In the genomic region with DNA sequence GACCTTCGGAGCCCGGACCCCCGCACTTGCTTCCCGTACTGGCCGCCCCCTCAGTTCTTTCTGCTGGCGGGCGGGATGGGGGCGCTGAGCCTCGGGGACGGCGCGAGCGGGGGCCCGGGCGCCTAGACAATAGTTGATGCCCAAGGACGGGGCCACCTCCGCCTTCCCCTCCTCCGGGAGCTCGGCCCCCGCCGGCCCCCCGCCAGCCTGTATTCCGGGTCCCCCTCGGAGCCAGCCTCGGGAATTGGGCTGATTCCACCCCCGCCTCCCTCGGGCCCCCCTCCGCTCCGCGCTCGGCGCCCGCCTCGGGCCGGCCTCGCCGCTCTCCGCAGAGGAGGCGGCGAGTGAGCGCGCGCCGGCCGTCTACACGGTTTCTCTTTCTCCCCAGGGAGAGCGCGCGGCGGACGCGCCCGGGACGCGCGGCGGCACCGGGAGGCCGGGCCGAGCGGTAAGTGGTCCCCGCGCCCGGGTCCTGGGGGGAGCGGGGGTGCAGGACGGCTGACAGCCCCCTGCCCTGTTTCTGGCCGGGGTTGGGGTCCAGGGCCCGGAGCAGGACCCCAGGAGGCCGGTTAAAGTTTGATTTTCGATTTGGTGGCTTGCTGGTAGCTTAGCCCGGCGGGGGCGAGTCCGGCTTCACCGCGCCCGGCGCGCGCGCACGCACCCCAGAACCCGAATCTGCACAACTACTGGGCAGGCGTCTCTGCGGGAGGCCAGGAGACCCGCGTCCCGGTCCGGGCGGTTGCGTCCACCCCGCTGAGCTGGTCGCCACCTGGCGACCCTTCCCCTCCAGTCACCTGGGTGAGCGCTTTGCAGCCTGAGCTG, we compare ENCODE assay signal across 1 cellular context.
TF ChIP-seq lines count a peak whose summit lies in the region.

No MANE protein-coding gene starts in this region.

TF ChIP-seq in HepG2, 621 proteins besides CTCF, POLR2A, EP300 and RAD21 (continued from another document and continues in another):
- TF ChIP-seq GLMP (CRISPR knock-in tag; IDR thresholded peaks at IDR 0.05; ENCODE audit: borderline replicate concordance), result no peak
- no peak for TF ChIP-seq NONO (IDR thresholded peaks at IDR 0.05)
- TF ChIP-seq NONO (CRISPR knock-in tag; conservative IDR thresholded peaks at IDR 0.05), result no peak; the same call in 1 of the 2 replicates
- peak; percentile 46; the same call in 1 of the 2 replicates for TF ChIP-seq ZNF501 (CRISPR knock-in tag; IDR thresholded peaks at IDR 0.05)
- TF ChIP-seq ATF7-NPFF (CRISPR knock-in tag; IDR thresholded peaks at IDR 0.05; ENCODE audit: low read depth), result no peak
- TF ChIP-seq SNAPC4 (CRISPR knock-in tag; IDR thresholded peaks at IDR 0.05), result peak; percentile 50; the same call in 1 of the 2 replicates
- 0 out of 2 replicates have a peak, but pooled peaks have one; percentile 32 for TF ChIP-seq ZNF749 (CRISPR knock-in tag; IDR thresholded peaks at IDR 0.05; ENCODE audit: borderline replicate concordance)
- TF ChIP-seq POGK (CRISPR knock-in tag; conservative IDR thresholded peaks at IDR 0.05), result no peak; the same call in 1 of the 2 replicates
- TF ChIP-seq U2AF1 (optimal IDR thresholded peaks at IDR 0.05; ENCODE audit: low read depth, low read length), result no peak
- TF ChIP-seq, protein P1, sequence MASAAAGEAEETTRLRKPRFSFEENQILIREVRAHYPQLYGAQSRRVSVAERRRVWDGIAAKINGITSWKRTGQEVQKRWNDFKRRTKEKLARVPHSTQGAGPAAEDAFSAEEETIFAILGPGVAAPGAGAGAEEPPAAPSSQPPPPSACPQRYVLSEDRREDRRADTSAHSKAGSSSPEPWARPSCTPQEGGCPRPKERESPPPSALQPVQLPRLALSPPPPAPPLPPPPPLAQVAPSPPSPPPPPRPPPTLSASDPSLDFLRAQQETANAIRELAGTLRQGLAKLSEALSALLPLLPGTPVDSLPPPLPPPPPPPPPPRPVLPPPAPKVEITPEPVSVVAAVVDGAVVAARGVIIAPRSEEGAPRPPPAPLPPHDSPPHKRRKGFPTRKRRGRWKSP (CRISPR knock-in tag; IDR thresholded peaks at IDR 0.05), result no peak
- peak; percentile 21; the same call in 1 of the 2 replicates for TF ChIP-seq STAG1 (CRISPR knock-in tag; IDR thresholded peaks at IDR 0.05)
- no peak for TF ChIP-seq E2F5 (CRISPR knock-in tag; conservative IDR thresholded peaks at IDR 0.05)
- no peak for TF ChIP-seq CHD4 (IDR thresholded peaks at IDR 0.05; ENCODE audit: borderline replicate concordance, low read length)
- TF ChIP-seq RBFOX2 (IDR thresholded peaks at IDR 0.05; ENCODE audit: low read depth, low read length), result peak; percentile 80
- TF ChIP-seq DZIP1 (CRISPR knock-in tag; IDR thresholded peaks at IDR 0.05), result no peak
- peak; percentile 22; the same call in 1 of the 2 replicates for TF ChIP-seq EED (CRISPR knock-in tag; IDR thresholded peaks at IDR 0.05)
- TF ChIP-seq PRMT3 (CRISPR knock-in tag; IDR thresholded peaks at IDR 0.05; ENCODE audit: borderline replicate concordance, low read depth), result 0 out of 2 replicates have a peak, but pooled peaks have one; percentile 9
- TF ChIP-seq NFE2 (CRISPR knock-in tag; IDR thresholded peaks at IDR 0.05), result no peak
- 0 out of 2 replicates have a peak, but pooled peaks have one; percentile 3 for TF ChIP-seq ZNF879 (CRISPR knock-in tag; IDR thresholded peaks at IDR 0.05)
- no peak for TF ChIP-seq CSRNP1 (CRISPR knock-in tag; IDR thresholded peaks at IDR 0.05)
- TF ChIP-seq, protein P2, sequence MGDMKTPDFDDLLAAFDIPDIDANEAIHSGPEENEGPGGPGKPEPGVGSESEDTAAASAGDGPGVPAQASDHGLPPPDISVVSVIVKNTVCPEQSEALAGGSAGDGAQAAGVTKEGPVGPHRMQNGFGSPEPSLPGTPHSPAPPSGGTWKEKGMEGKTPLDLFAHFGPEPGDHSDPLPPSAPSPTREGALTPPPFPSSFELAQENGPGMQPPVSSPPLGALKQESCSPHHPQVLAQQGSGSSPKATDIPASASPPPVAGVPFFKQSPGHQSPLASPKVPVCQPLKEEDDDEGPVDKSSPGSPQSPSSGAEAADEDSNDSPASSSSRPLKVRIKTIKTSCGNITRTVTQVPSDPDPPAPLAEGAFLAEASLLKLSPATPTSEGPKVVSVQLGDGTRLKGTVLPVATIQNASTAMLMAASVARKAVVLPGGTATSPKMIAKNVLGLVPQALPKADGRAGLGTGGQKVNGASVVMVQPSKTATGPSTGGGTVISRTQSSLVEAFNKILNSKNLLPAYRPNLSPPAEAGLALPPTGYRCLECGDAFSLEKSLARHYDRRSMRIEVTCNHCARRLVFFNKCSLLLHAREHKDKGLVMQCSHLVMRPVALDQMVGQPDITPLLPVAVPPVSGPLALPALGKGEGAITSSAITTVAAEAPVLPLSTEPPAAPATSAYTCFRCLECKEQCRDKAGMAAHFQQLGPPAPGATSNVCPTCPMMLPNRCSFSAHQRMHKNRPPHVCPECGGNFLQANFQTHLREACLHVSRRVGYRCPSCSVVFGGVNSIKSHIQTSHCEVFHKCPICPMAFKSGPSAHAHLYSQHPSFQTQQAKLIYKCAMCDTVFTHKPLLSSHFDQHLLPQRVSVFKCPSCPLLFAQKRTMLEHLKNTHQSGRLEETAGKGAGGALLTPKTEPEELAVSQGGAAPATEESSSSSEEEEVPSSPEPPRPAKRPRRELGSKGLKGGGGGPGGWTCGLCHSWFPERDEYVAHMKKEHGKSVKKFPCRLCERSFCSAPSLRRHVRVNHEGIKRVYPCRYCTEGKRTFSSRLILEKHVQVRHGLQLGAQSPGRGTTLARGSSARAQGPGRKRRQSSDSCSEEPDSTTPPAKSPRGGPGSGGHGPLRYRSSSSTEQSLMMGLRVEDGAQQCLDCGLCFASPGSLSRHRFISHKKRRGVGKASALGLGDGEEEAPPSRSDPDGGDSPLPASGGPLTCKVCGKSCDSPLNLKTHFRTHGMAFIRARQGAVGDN (CRISPR knock-in tag; IDR thresholded peaks at IDR 0.05), result peak; percentile 51; the same call in 1 of the 2 replicates
- TF ChIP-seq ZNF761 (CRISPR knock-in tag; conservative IDR thresholded peaks at IDR 0.05), result 0 out of 2 replicates have a peak, but pooled peaks have one; percentile 31
- TF ChIP-seq, protein P3, sequence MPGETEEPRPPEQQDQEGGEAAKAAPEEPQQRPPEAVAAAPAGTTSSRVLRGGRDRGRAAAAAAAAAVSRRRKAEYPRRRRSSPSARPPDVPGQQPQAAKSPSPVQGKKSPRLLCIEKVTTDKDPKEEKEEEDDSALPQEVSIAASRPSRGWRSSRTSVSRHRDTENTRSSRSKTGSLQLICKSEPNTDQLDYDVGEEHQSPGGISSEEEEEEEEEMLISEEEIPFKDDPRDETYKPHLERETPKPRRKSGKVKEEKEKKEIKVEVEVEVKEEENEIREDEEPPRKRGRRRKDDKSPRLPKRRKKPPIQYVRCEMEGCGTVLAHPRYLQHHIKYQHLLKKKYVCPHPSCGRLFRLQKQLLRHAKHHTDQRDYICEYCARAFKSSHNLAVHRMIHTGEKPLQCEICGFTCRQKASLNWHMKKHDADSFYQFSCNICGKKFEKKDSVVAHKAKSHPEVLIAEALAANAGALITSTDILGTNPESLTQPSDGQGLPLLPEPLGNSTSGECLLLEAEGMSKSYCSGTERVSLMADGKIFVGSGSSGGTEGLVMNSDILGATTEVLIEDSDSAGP (CRISPR knock-in tag; IDR thresholded peaks at IDR 0.05; ENCODE audit: borderline replicate concordance), result peak; percentile 56; the same call in 1 of the 2 replicates
- TF ChIP-seq POLR2AphosphoS2 (IDR thresholded peaks at IDR 0.05; ENCODE audit: low read depth, low read length), result 0 out of 2 replicates have a peak, but pooled peaks have one; percentile 20
- TF ChIP-seq, protein P4, sequence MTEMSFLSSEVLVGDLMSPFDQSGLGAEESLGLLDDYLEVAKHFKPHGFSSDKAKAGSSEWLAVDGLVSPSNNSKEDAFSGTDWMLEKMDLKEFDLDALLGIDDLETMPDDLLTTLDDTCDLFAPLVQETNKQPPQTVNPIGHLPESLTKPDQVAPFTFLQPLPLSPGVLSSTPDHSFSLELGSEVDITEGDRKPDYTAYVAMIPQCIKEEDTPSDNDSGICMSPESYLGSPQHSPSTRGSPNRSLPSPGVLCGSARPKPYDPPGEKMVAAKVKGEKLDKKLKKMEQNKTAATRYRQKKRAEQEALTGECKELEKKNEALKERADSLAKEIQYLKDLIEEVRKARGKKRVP (CRISPR knock-in tag; IDR thresholded peaks at IDR 0.05), result peak in 1 of 2 experiments; percentile 15; a peak in 1 of 4 replicates
- TF ChIP-seq AGO2 (optimal IDR thresholded peaks at IDR 0.05; ENCODE audit: low read depth, low read length), result peak; percentile 50
- no peak for TF ChIP-seq SIN3B (IDR thresholded peaks at IDR 0.05; ENCODE audit: low read length)
